Comparison of ENCODE assay signal across 8 cellular contexts in genomic region chr6:32436995-32437836, GRCh38. TPM values are rescaled to one million over a fixed set of nuclear protein-coding genes. Genes with fewer than 3 reads are reported as not detected.
DNase-seq lines count a peak whose midpoint lies in the region; ATAC-seq and TF ChIP-seq lines count a peak whose summit lies in the region.

No MANE protein-coding gene starts in this region.

- ATAC-seq in HG03108 (IDR thresholded peaks at IDR 0.05; ENCODE audit: unreplicated experiment) (peak; percentile 61), activated B cell treated with CpG ODN at 0.5 μM for 24 hours (ENCODE audit: low read depth) (peak; percentile 64), naive B cell (ENCODE audit: low read depth in 2 of 2) (peak; percentile 69 to 72)

- POLR2A ChIA-PET in activated B cell treated with CpG ODN at 0.5 μM for 24 hours (lab: Charles Lee): interaction anchor here (0.6 to 12.3 kb wide), 19 partner anchors 9 to 539 kb away, joined by 3 to 161 read pairs (median 4); partner anchors contain the start of genes HLA-DQA1, HLA-DQB1 and HLA-DRB1

- intact Hi-C loops in activated B cell treated with CpG ODN at 0.5 μM for 24 hours (cut with micrococcal nuclease): loop anchor here (5.0 to 10.0 kb wide), 2 partner anchors 150 to 538 kb away; partner anchors contain the start of gene HLA-DRB1

- CTCF ChIA-PET in activated B cell treated with CpG ODN at 0.5 μM for 24 hours (lab: Charles Lee): interaction anchor here (0.8 to 3.2 kb wide), 4 partner anchors 253 to 430 kb away, joined by 3 to 18 read pairs (median 5); no protein-coding TSS in a partner anchor

- H3K27ac Mint-ChIP-seq in activated B cell treated with CpG ODN at 0.5 μM for 24 hours (peak overlapping the region; percentile 98), naive B cell (peak overlapping the region; percentile 99 to 100 (median 100))

- H3K27me3 Mint-ChIP-seq in activated B cell treated with CpG ODN at 0.5 μM for 24 hours: no peaks in the 10 kb centered on the region
- no peaks in the 10 kb centered on the region for H3K27me3 Mint-ChIP-seq in naive B cell

- DNase-seq in DMS 273 (lab: John Stamatoyannopoulos, UW; ENCODE audit: unreplicated experiment): peak; percentile 25
- no peak for DNase-seq in DMS 273 treated with DMSO at 0.1 percent for 48 hours (lab: John Stamatoyannopoulos, UW)
- DNase-seq in activated B cell treated with CpG ODN at 0.5 μM for 24 hours: no peak
- peak; percentile 87 for DNase-seq in naive B cell
- no peak for DNase-seq in activated effector memory CD4-positive, alpha-beta T cell treated with Interleukin-2 at 50 U/mL for 16 hours
- DNase-seq in NCI-H446 (lab: John Stamatoyannopoulos, UW): no peak
- DNase-seq in activated CD4-positive, alpha-beta T cell treated with anti-CD3 and anti-CD28 coated beads for 4 hours: no peak

- no peak for TF ChIP-seq CTCF in activated B cell treated with CpG ODN at 0.5 μM for 24 hours (IDR thresholded peaks at IDR 0.05)

- H3K4me1 Mint-ChIP-seq in activated B cell treated with CpG ODN at 0.5 μM for 24 hours: peaks cover 63% of the 10 kb centered on the region
- peaks cover 52 to 69% (median 61%) of the 10 kb centered on the region in 3 donors for H3K4me1 Mint-ChIP-seq in naive B cell

- H3K9me3 Mint-ChIP-seq in activated B cell treated with CpG ODN at 0.5 μM for 24 hours (no peaks in the 10 kb centered on the region), naive B cell (peaks cover 0 to 8% (median 4%) of the 10 kb centered on the region in 7 donors)

- peak overlapping the region; percentile 55 for H3K4me3 Mint-ChIP-seq in activated B cell treated with CpG ODN at 0.5 μM for 24 hours
- H3K4me3 Mint-ChIP-seq in naive B cell: peak overlapping the region; percentile 36 to 100 (median 90)

- H3K36me3 Mint-ChIP-seq in activated B cell treated with CpG ODN at 0.5 μM for 24 hours (ENCODE audit: low read depth): peaks cover 29% of the 10 kb centered on the region
- H3K36me3 Mint-ChIP-seq in naive B cell: peaks cover 31 to 34% of the 10 kb centered on the region in 2 donors

RNA-seq across cellular contexts. Expression of gene HLA-DRA, which starts 2.5 kb away (rescaled TPM):
- 2,835 and 3,035 TPM in 2 replicates for total RNA-seq in activated B cell treated with CpG ODN at 0.5 μM for 24 hours
- over 10,000 TPM; 10,549 to 17,877 (median 15,091) TPM for polyA plus RNA-seq in naive B cell (ENCODE audit: low read depth in 6 of 6)

RNA-seq across cellular contexts. Expression of gene BTNL2, which starts 30.2 kb away (rescaled TPM):
- not detected in 2 replicates for total RNA-seq in activated B cell treated with CpG ODN at 0.5 μM for 24 hours
- not detected for polyA plus RNA-seq in naive B cell (ENCODE audit: low read depth in 6 of 6)

Comparison
In these comparisons a context has a peak if more than half of its experiments do, and no peak if none do; other contexts are left out.
1. DNase-seq: peak in DMS 273 (single experiment) and naive B cell (single experiment); none in DMS 273 treated with DMSO at 0.1 percent for 48 hours (single experiment), activated B cell treated with CpG ODN at 0.5 μM for 24 hours (single experiment), activated effector memory CD4-positive, alpha-beta T cell treated with Interleukin-2 at 50 U/mL for 16 hours (single experiment), NCI-H446 (0 of 2) and activated CD4-positive, alpha-beta T cell treated with anti-CD3 and anti-CD28 coated beads for 4 hours (0 of 2).
2. Peak in every context shown above with its lines, with median percentiles within 50 percentile points of each other: ATAC-seq.